In the genomic region with DNA sequence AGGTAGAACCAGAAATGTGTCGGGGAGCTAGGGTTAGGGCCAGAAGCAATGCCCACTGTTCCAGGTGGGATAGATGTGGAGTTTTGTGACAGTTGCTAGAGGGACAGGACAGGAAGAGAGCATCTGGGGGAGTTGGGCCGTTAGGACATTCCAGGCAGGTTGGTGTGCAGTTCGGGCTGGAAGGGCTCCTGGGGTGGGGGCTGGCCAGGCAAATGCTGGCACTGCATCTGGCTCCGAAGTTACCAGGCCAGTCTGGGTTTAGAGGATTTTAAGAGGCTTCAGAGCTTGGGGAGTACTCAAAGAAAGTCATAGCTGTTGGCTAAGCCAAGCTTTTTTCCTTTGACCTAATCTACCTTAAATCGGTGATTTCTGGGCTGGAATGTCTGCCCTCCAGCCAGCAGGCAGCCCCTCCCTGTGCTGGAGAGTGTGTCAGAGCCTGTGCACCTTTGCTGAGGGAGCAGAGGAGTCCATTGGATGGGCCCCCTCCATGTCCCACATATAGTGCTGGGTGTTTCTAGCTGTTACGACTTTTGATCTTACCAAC, we compare ENCODE assay signal across 1 cellular context.
TF ChIP-seq lines count a peak whose summit lies in the region.

No MANE protein-coding gene starts in this region.

TF ChIP-seq in GM12878, 131 proteins besides CTCF, POLR2A, EP300 and RAD21 (continued from another document):
- TF ChIP-seq, protein P1, sequence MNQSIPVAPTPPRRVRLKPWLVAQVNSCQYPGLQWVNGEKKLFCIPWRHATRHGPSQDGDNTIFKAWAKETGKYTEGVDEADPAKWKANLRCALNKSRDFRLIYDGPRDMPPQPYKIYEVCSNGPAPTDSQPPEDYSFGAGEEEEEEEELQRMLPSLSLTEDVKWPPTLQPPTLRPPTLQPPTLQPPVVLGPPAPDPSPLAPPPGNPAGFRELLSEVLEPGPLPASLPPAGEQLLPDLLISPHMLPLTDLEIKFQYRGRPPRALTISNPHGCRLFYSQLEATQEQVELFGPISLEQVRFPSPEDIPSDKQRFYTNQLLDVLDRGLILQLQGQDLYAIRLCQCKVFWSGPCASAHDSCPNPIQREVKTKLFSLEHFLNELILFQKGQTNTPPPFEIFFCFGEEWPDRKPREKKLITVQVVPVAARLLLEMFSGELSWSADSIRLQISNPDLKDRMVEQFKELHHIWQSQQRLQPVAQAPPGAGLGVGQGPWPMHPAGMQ (IDR thresholded peaks at IDR 0.05; ENCODE audit: borderline replicate concordance): no peak
- TF ChIP-seq TCF7 (IDR thresholded peaks at IDR 0.05; ENCODE audit: borderline replicate concordance) (no peak), IRF3 (IDR thresholded peaks at IDR 0.05) (no peak), USF2 (IDR thresholded peaks at IDR 0.05; ENCODE audit: borderline replicate concordance, low read depth, low read length) (no peak), JUND (IDR thresholded peaks at IDR 0.05; ENCODE audit: low read depth, low read length) (no peak), RCOR1 (conservative IDR thresholded peaks at IDR 0.05; ENCODE audit: low read depth, low read length) (no peak)
TF ChIP-seq in GM12878: peak in this region for 0.
